18 cellular contexts compared by ENCODE assay signal in the genomic region with DNA sequence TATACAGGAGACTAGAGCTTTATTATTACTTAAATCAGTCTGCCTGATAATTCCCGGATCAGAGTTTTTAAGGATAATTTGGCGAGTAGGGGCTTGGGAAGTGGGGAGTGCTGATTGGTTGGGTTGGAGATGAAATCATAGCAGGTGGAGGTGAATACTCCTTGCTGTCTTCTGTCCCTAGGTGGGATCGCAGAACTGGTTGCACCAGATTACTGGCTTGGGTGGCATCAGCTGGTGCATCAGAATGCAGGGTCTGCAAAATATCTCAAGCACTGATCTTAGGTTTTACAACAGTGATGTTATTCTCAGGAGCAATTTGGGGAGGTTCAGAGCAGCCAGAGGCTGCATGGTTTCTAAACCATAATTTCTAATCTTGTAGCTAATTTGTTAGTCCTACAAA.
A peak's percentile ranks its signal among the peaks of the same experiment; 100 is the strongest.
DNase-seq lines count a peak whose midpoint lies in the region; ATAC-seq, FAIRE-seq and TF ChIP-seq lines count a peak whose summit lies in the region.
"Had no signal": no experiment of that assay in that cellular context is flagged by ENCODE, and none has a peak within 500 bp of the region (broad histone marks: within the 10 kb centered on the region; RNA-seq: fewer than 3 reads in every experiment).

No MANE protein-coding gene starts in this region.

- H4K91ac ChIP-seq in trophoblast cell (ENCODE audit: low read depth, low read length): peak overlapping the region; percentile 48

- H3K27ac Mint-ChIP-seq in HFFc6 (peak overlapping the region; percentile 80), astrocyte (ENCODE audit: unreplicated experiment) (peak overlapping the region; percentile 35)
- H3K27ac Mint-ChIP-seq: B cell; CD8-positive, alpha-beta T cell; GM23338 had no signal

- H4K8ac ChIP-seq in trophoblast cell (ENCODE audit: low read depth, low read length): no peak overlapping the region

- H3K79me1 ChIP-seq in trophoblast cell (ENCODE audit: low read length): peaks cover 28% of the 10 kb centered on the region

- ATAC-seq in GM21423 (IDR thresholded peaks at IDR 0.05; ENCODE audit: unreplicated experiment): no peak
- ATAC-seq: CD8-positive, alpha-beta T cell; GM12878; GM23338; K562 had no signal

- no peak overlapping the region for H3K18ac ChIP-seq in trophoblast cell (ENCODE audit: low read length)

- H2BK120ac ChIP-seq in trophoblast cell (ENCODE audit: insufficient read depth, low read length, poor library complexity): no peak overlapping the region

- H3K27me3 ChIP-seq in astrocyte (ENCODE audit: insufficient read depth, low read length) (no peaks in the 10 kb centered on the region), trophoblast cell (ENCODE audit: insufficient read depth, low read length) (no peaks in the 10 kb centered on the region)
- H3K27me3 ChIP-seq: BLaER1 treated with 17β-estradiol and CSF1 and Interleukin-3, amounts not matched to agents 10 nM and 100 nM had no signal

- H3K79me2 ChIP-seq in astrocyte (ENCODE audit: insufficient read depth, low read length) (no peaks in the 10 kb centered on the region), trophoblast cell (ENCODE audit: control insufficient read depth, insufficient read depth, low read length, poor library complexity) (no peaks in the 10 kb centered on the region)

- no peak overlapping the region for H3K4me3 ChIP-seq in astrocyte (ENCODE audit: insufficient read depth, low read depth, low read length)
- H3K4me3 ChIP-seq in trophoblast cell (ENCODE audit: low read depth, low read length): no peak overlapping the region
- H3K4me3 ChIP-seq: BLaER1 treated with 17β-estradiol and CSF1 and Interleukin-3, amounts not matched to agents 10 nM and 100 nM; GM12878; GM23338; K562 had no signal

- H3K4me1 ChIP-seq in astrocyte (ENCODE audit: insufficient read depth, low read length): peaks cover 10% of the 10 kb centered on the region
- peaks cover 20 to 34% of the 10 kb centered on the region in 2 experiments for H3K4me1 ChIP-seq in trophoblast cell (ENCODE audit: control insufficient read depth in 1 of 2, insufficient read depth in 2 of 2, low read length in 2 of 2)
- H3K4me1 ChIP-seq: BLaER1 treated with 17β-estradiol and CSF1 and Interleukin-3, amounts not matched to agents 10 nM and 100 nM had no signal

- no peak overlapping the region for H3K4me2 ChIP-seq in astrocyte (ENCODE audit: low read length)
- H3K4me2 ChIP-seq in trophoblast cell (ENCODE audit: low read length): no peak overlapping the region
- H3K4me2 ChIP-seq: BLaER1 treated with 17β-estradiol and CSF1 and Interleukin-3, amounts not matched to agents 10 nM and 100 nM; GM23338 had no signal

- H3K9ac ChIP-seq in astrocyte (ENCODE audit: low read length) (no peak overlapping the region), trophoblast cell (ENCODE audit: low read length) (no peak overlapping the region)
- H3K9ac ChIP-seq: BLaER1 treated with 17β-estradiol and CSF1 and Interleukin-3, amounts not matched to agents 10 nM and 100 nM had no signal

- no peak overlapping the region for H4K12ac ChIP-seq in trophoblast cell (ENCODE audit: low read depth, low read length)

- WGBS in trophoblast cell (ENCODE audit: extremely low coverage, insufficient coverage, insufficient read length): no CpG with 5 or more reads among the region's 3 CpGs

- H3K9me3 Mint-ChIP-seq in HFFc6 (peaks cover 20% of the 10 kb centered on the region), astrocyte (ENCODE audit: unreplicated experiment) (peaks cover 5% of the 10 kb centered on the region)
- H3K9me3 Mint-ChIP-seq: CD8-positive, alpha-beta T cell; GM23338 had no signal

- H3K27ac ChIP-seq in astrocyte (ENCODE audit: low read depth, low read length) (no peak overlapping the region), trophoblast cell (ENCODE audit: low read depth, low read length) (peak overlapping the region; percentile 54)
- H3K27ac ChIP-seq: BLaER1 treated with 17β-estradiol and CSF1 and Interleukin-3, amounts not matched to agents 10 nM and 100 nM had no signal

- no peak overlapping the region for H3K23ac ChIP-seq in trophoblast cell (ENCODE audit: low read length)

- H3K36me3 Mint-ChIP-seq in HFFc6 (ENCODE audit: low read depth): peaks cover 6% of the 10 kb centered on the region
- no peaks in the 10 kb centered on the region for H3K36me3 Mint-ChIP-seq in astrocyte (ENCODE audit: low read depth, unreplicated experiment)
- H3K36me3 Mint-ChIP-seq: CD8-positive, alpha-beta T cell had no signal

- H3K36me3 ChIP-seq in astrocyte (ENCODE audit: insufficient read depth, low read length): no peaks in the 10 kb centered on the region
- H3K36me3 ChIP-seq in trophoblast cell (ENCODE audit: control insufficient read depth in 1 of 2, insufficient read depth in 2 of 2, low read length in 2 of 2): no peaks in the 10 kb centered on the region
- H3K36me3 ChIP-seq: BLaER1 treated with 17β-estradiol and CSF1 and Interleukin-3, amounts not matched to agents 10 nM and 100 nM had no signal

- H2BK5ac ChIP-seq in trophoblast cell (ENCODE audit: low read depth, low read length, poor library complexity): no peak overlapping the region

- H3K4me1 Mint-ChIP-seq in HFFc6 (ENCODE audit: low read depth) (peaks cover 58% of the 10 kb centered on the region), astrocyte (ENCODE audit: low read depth, unreplicated experiment) (peaks cover 19% of the 10 kb centered on the region)
- H3K4me1 Mint-ChIP-seq: B cell had no signal

- H2AK5ac ChIP-seq in trophoblast cell (ENCODE audit: low read length): no peak overlapping the region

- no peaks in the 10 kb centered on the region for H4K20me1 ChIP-seq in astrocyte (ENCODE audit: insufficient read depth, low read length)
- H4K20me1 ChIP-seq: BLaER1 treated with 17β-estradiol and CSF1 and Interleukin-3, amounts not matched to agents 10 nM and 100 nM had no signal

- H2AFZ ChIP-seq in astrocyte (ENCODE audit: low read depth, low read length) (no peak overlapping the region), trophoblast cell (ENCODE audit: insufficient read depth, low read length, poor library complexity) (no peak overlapping the region)
- H2AFZ ChIP-seq: GM23338 had no signal

- H2BK12ac ChIP-seq in trophoblast cell (ENCODE audit: low read length): no peak overlapping the region

- no peak overlapping the region for H3K14ac ChIP-seq in trophoblast cell (ENCODE audit: low read length)

- no peak for FAIRE-seq in astrocyte (lab: Jason Lieb, UNC)
- FAIRE-seq: GM12878, GM19239, H54, K562 had no signal

- no peak overlapping the region for H3K4me3 Mint-ChIP-seq in HFFc6
- H3K4me3 Mint-ChIP-seq in astrocyte (ENCODE audit: unreplicated experiment): no peak overlapping the region
- H3K4me3 Mint-ChIP-seq: B cell; CD8-positive, alpha-beta T cell; GM23338 had no signal

- H3K4ac ChIP-seq in trophoblast cell (ENCODE audit: low read depth, low read length): no peak overlapping the region

- H3K9me3 ChIP-seq in astrocyte (ENCODE audit: insufficient read depth, low read depth, low read length) (peaks cover 3% of the 10 kb centered on the region), trophoblast cell (ENCODE audit: insufficient read depth, low read depth, low read length) (no peaks in the 10 kb centered on the region)
- H3K9me3 ChIP-seq: BLaER1 treated with 17β-estradiol and CSF1 and Interleukin-3, amounts not matched to agents 10 nM and 100 nM had no signal

- H3K27me3 Mint-ChIP-seq in HFFc6 (ENCODE audit: insufficient read depth): no peaks in the 10 kb centered on the region
- H3K27me3 Mint-ChIP-seq in astrocyte (ENCODE audit: low read depth, unreplicated experiment): no peaks in the 10 kb centered on the region

- DNase-seq in ELF-1 (ENCODE audit: low read depth, low spot score): peak; percentile 40
- DNase-seq in HFFc6: no peak
- no peak for DNase-seq in astrocyte (ENCODE audit: low read depth)
- DNase-seq in trophoblast cell: no peak
- DNase-seq in germinal center (ENCODE audit: low spot score): no peak
- no peak for DNase-seq in NCI-H526 treated with DMSO at 0.1 percent for 48 hours (lab: John Stamatoyannopoulos, UW)
- DNase-seq: Calu3; CD8-positive, alpha-beta T cell; DMS79 treated with DMSO at 0.1 percent for 48 hours; HCEC 1CT had no signal

- TF ChIP-seq CTCF in HFFc6 (IDR thresholded peaks at IDR 0.05) (no peak), astrocyte (IDR thresholded peaks at IDR 0.05; ENCODE audit: insufficient read depth, low read depth, low read length) (no peak)
